ENCODE assay signal across 7 cellular contexts in the genomic region with DNA sequence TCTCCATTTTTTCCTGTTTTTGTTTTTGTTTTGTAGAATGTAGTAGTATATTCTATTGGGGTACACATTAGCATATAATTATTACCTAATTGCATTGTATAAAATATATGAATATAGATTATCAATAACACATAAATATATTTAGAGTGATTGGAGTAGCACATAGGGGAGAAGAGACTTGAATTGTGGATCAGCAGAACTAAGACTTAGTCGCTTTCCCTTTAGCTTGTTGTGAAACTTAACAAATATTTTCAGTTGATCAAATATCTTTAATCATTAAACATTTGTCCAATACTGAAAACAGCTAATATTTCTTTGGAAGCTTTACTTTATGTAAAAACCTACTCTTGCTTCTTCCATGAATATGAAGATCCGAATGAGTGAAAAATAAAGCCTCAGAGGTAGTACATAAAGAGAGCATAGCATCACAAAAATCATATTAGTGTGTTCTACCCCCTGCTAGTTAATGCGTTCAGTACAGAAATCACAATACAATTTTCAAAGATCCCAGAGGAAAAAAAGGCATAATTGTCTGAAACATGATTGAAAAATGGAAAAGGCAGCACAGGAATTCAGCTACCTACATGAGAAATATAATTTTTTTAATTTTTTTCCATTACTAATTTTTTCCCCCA.
"Had no signal": no experiment of that assay in that cellular context is flagged by ENCODE, and none has a peak within 500 bp of the region (broad histone marks: within the 10 kb centered on the region; RNA-seq: fewer than 3 reads in every experiment).

No MANE protein-coding gene starts in this region.

- H3K4me3 Mint-ChIP-seq: IgD-negative memory B cell had no signal

- H3K27ac ChIP-seq: HL-60 had no signal

- FAIRE-seq: HTR-8/SVneo, K562 had no signal

- H3K4me1 Mint-ChIP-seq: IgD-negative memory B cell had no signal

- H3K27me3 Mint-ChIP-seq: IgD-negative memory B cell had no signal

- H3K4me3 ChIP-seq: K562 had no signal

- H3K27ac Mint-ChIP-seq: IgD-negative memory B cell had no signal

- DNase-seq: IMR-90, KBM-7, KG1 had no signal

- ATAC-seq: K562 had no signal
